Comparison of ENCODE assay signal across 1 cellular context in the genomic region with DNA sequence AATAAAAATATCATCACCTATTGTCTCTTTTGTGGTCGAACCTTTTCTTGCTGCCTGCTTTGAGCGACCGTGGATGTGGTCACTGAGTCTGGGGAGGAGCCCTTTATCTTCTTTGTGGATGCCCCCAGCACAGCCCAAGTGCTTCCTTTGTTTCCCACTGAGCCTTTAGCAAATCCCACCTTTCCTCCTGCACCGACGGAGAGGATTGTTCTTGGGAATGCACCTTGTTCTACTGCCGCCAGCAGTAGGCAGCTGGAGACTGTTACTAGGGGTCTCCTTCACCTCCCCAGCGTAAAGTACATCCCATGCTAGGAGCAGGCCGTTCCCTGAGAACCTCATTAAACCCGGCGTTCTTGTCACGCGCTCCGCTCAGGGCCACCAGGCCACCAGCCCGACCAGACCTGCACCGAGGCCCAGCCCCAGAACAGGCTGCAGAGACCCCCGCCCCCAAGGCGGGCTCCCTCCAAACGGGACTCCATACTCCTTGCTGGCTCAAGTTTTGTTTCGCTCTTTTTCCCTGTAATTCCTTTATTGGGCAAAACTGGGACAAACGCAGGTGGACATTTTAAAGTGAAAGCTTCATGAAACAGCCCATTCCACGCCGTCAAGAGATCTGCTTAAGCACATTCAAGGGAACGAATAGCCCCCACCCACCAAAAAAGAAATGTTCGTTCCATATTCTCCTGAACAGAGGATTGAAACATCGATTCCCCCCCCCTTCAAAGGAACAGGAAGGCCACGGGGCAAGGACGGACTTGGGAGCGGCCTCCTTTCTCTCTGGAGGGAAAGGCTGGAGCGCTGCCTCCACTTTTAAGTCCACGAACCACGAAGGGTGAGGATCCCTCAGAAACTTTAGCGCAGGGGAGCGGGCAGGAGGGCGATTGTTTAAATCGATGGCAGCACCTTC.
TF ChIP-seq lines count a peak whose summit lies in the region.

No MANE protein-coding gene starts in this region.

TF ChIP-seq in HepG2, 621 proteins besides CTCF, POLR2A, EP300 and RAD21 (continued from another document and continues in another):
- TF ChIP-seq, protein P1, sequence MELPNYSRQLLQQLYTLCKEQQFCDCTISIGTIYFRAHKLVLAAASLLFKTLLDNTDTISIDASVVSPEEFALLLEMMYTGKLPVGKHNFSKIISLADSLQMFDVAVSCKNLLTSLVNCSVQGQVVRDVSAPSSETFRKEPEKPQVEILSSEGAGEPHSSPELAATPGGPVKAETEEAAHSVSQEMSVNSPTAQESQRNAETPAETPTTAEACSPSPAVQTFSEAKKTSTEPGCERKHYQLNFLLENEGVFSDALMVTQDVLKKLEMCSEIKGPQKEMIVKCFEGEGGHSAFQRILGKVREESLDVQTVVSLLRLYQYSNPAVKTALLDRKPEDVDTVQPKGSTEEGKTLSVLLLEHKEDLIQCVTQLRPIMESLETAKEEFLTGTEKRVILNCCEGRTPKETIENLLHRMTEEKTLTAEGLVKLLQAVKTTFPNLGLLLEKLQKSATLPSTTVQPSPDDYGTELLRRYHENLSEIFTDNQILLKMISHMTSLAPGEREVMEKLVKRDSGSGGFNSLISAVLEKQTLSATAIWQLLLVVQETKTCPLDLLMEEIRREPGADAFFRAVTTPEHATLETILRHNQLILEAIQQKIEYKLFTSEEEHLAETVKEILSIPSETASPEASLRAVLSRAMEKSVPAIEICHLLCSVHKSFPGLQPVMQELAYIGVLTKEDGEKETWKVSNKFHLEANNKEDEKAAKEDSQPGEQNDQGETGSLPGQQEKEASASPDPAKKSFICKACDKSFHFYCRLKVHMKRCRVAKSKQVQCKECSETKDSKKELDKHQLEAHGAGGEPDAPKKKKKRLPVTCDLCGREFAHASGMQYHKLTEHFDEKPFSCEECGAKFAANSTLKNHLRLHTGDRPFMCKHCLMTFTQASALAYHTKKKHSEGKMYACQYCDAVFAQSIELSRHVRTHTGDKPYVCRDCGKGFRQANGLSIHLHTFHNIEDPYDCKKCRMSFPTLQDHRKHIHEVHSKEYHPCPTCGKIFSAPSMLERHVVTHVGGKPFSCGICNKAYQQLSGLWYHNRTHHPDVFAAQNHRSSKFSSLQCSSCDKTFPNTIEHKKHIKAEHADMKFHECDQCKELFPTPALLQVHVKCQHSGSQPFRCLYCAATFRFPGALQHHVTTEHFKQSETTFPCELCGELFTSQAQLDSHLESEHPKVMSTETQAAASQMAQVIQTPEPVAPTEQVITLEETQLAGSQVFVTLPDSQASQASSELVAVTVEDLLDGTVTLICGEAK (IDR thresholded peaks at IDR 0.05), result no peak
- TF ChIP-seq, protein P1 (CRISPR knock-in tag; IDR thresholded peaks at IDR 0.05), result no peak
- peak; percentile 23; the same call in 1 of the 2 replicates for TF ChIP-seq ETV5 (CRISPR knock-in tag; IDR thresholded peaks at IDR 0.05; ENCODE audit: borderline replicate concordance)
- TF ChIP-seq SYNCRIP (IDR thresholded peaks at IDR 0.05; ENCODE audit: insufficient read depth, low read depth, low read length), result no peak
- TF ChIP-seq BRCA1 (CRISPR knock-in tag; IDR thresholded peaks at IDR 0.05), result no peak
- no peak for TF ChIP-seq CBFB (CRISPR knock-in tag; IDR thresholded peaks at IDR 0.05)
- no peak for TF ChIP-seq NFE2 (CRISPR knock-in tag; IDR thresholded peaks at IDR 0.05)
- TF ChIP-seq, protein P2, sequence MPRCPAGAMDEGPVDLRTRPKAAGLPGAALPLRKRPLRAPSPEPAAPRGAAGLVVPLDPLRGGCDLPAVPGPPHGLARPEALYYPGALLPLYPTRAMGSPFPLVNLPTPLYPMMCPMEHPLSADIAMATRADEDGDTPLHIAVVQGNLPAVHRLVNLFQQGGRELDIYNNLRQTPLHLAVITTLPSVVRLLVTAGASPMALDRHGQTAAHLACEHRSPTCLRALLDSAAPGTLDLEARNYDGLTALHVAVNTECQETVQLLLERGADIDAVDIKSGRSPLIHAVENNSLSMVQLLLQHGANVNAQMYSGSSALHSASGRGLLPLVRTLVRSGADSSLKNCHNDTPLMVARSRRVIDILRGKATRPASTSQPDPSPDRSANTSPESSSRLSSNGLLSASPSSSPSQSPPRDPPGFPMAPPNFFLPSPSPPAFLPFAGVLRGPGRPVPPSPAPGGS (CRISPR knock-in tag; IDR thresholded peaks at IDR 0.05), result no peak
- TF ChIP-seq HOXA3 (CRISPR knock-in tag; IDR thresholded peaks at IDR 0.05), result peak; percentile 63; the same call in 1 of the 2 replicates
- TF ChIP-seq, protein P3, sequence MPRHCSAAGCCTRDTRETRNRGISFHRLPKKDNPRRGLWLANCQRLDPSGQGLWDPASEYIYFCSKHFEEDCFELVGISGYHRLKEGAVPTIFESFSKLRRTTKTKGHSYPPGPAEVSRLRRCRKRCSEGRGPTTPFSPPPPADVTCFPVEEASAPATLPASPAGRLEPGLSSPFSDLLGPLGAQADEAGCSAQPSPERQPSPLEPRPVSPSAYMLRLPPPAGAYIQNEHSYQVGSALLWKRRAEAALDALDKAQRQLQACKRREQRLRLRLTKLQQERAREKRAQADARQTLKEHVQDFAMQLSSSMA (CRISPR knock-in tag; IDR thresholded peaks at IDR 0.05), result no peak
- no peak for TF ChIP-seq CEBPG (CRISPR knock-in tag; IDR thresholded peaks at IDR 0.05)
- TF ChIP-seq ZNF644 (CRISPR knock-in tag; IDR thresholded peaks at IDR 0.05; ENCODE audit: low read depth), result no peak
- TF ChIP-seq NFKB2 (CRISPR knock-in tag; IDR thresholded peaks at IDR 0.05; ENCODE audit: borderline replicate concordance), result peak; percentile 81; the same call in 1 of the 2 replicates
- no peak for TF ChIP-seq ZNF296 (CRISPR knock-in tag; conservative IDR thresholded peaks at IDR 0.05)
- TF ChIP-seq, protein P4, sequence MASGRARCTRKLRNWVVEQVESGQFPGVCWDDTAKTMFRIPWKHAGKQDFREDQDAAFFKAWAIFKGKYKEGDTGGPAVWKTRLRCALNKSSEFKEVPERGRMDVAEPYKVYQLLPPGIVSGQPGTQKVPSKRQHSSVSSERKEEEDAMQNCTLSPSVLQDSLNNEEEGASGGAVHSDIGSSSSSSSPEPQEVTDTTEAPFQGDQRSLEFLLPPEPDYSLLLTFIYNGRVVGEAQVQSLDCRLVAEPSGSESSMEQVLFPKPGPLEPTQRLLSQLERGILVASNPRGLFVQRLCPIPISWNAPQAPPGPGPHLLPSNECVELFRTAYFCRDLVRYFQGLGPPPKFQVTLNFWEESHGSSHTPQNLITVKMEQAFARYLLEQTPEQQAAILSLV (CRISPR knock-in tag; IDR thresholded peaks at IDR 0.05; ENCODE audit: borderline replicate concordance), result no peak
- TF ChIP-seq SIN3A (IDR thresholded peaks at IDR 0.05; ENCODE audit: borderline replicate concordance, low read depth, low read length), result no peak
- no peak for TF ChIP-seq ZNF10 (CRISPR knock-in tag; IDR thresholded peaks at IDR 0.05; ENCODE audit: borderline replicate concordance, low read depth)
- no peak for TF ChIP-seq HNRNPUL1 (IDR thresholded peaks at IDR 0.05; ENCODE audit: low read depth, low read length)
- no peak for TF ChIP-seq ZNF703 (CRISPR knock-in tag; IDR thresholded peaks at IDR 0.05; ENCODE audit: borderline replicate concordance)
- TF ChIP-seq KAT8 (CRISPR knock-in tag; IDR thresholded peaks at IDR 0.05), result no peak; the same call in 1 of the 2 replicates
- TF ChIP-seq, protein P5, sequence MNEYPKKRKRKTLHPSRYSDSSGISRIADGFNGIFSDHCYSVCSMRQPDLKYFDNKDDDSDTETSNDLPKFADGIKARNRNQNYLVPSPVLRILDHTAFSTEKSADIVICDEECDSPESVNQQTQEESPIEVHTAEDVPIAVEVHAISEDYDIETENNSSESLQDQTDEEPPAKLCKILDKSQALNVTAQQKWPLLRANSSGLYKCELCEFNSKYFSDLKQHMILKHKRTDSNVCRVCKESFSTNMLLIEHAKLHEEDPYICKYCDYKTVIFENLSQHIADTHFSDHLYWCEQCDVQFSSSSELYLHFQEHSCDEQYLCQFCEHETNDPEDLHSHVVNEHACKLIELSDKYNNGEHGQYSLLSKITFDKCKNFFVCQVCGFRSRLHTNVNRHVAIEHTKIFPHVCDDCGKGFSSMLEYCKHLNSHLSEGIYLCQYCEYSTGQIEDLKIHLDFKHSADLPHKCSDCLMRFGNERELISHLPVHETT (CRISPR knock-in tag; conservative IDR thresholded peaks at IDR 0.05), result no peak
- TF ChIP-seq BHLHE40 (IDR thresholded peaks at IDR 0.05; ENCODE audit: low read length), result no peak
- no peak for TF ChIP-seq CENPT (CRISPR knock-in tag; IDR thresholded peaks at IDR 0.05; ENCODE audit: low read depth)
- no peak for TF ChIP-seq ZNF737 (CRISPR knock-in tag; IDR thresholded peaks at IDR 0.05; ENCODE audit: borderline replicate concordance)
- TF ChIP-seq, protein P6, sequence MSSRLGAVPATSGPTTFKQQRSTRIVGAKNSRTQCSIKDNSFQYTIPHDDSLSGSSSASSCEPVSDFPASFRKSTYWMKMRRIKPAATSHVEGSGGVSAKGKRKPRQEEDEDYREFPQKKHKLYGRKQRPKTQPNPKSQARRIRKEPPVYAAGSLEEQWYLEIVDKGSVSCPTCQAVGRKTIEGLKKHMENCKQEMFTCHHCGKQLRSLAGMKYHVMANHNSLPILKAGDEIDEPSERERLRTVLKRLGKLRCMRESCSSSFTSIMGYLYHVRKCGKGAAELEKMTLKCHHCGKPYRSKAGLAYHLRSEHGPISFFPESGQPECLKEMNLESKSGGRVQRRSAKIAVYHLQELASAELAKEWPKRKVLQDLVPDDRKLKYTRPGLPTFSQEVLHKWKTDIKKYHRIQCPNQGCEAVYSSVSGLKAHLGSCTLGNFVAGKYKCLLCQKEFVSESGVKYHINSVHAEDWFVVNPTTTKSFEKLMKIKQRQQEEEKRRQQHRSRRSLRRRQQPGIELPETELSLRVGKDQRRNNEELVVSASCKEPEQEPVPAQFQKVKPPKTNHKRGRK (CRISPR knock-in tag; IDR thresholded peaks at IDR 0.05), result 0 out of 2 replicates have a peak, but pooled peaks have one; percentile 9
- no peak for TF ChIP-seq NR2F6 (IDR thresholded peaks at IDR 0.05)
- TF ChIP-seq NR2F6 (CRISPR knock-in tag; IDR thresholded peaks at IDR 0.05), result no peak; the same call in 1 of the 2 replicates
- TF ChIP-seq, protein P7, sequence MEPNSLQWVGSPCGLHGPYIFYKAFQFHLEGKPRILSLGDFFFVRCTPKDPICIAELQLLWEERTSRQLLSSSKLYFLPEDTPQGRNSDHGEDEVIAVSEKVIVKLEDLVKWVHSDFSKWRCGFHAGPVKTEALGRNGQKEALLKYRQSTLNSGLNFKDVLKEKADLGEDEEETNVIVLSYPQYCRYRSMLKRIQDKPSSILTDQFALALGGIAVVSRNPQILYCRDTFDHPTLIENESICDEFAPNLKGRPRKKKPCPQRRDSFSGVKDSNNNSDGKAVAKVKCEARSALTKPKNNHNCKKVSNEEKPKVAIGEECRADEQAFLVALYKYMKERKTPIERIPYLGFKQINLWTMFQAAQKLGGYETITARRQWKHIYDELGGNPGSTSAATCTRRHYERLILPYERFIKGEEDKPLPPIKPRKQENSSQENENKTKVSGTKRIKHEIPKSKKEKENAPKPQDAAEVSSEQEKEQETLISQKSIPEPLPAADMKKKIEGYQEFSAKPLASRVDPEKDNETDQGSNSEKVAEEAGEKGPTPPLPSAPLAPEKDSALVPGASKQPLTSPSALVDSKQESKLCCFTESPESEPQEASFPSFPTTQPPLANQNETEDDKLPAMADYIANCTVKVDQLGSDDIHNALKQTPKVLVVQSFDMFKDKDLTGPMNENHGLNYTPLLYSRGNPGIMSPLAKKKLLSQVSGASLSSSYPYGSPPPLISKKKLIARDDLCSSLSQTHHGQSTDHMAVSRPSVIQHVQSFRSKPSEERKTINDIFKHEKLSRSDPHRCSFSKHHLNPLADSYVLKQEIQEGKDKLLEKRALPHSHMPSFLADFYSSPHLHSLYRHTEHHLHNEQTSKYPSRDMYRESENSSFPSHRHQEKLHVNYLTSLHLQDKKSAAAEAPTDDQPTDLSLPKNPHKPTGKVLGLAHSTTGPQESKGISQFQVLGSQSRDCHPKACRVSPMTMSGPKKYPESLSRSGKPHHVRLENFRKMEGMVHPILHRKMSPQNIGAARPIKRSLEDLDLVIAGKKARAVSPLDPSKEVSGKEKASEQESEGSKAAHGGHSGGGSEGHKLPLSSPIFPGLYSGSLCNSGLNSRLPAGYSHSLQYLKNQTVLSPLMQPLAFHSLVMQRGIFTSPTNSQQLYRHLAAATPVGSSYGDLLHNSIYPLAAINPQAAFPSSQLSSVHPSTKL (CRISPR knock-in tag; IDR thresholded peaks at IDR 0.05), result peak; percentile 57
- TF ChIP-seq, protein P8, sequence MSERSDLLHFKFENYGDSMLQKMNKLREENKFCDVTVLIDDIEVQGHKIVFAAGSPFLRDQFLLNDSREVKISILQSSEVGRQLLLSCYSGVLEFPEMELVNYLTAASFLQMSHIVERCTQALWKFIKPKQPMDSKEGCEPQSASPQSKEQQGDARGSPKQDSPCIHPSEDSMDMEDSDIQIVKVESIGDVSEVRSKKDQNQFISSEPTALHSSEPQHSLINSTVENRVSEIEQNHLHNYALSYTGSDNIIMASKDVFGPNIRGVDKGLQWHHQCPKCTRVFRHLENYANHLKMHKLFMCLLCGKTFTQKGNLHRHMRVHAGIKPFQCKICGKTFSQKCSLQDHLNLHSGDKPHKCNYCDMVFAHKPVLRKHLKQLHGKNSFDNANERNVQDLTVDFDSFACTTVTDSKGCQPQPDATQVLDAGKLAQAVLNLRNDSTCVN (CRISPR knock-in tag; IDR thresholded peaks at IDR 0.05; ENCODE audit: borderline replicate concordance), result no peak
